ENCODE assay signal across 1 cellular context in genomic region chr6:152299336-152299735, GRCh38.
TF ChIP-seq lines count a peak whose summit lies in the region.

No MANE protein-coding gene starts in this region.

TF ChIP-seq in IMR-90, 13 proteins besides CTCF, POLR2A, EP300 and RAD21:
- TF ChIP-seq CHD1 (IDR thresholded peaks at IDR 0.05; ENCODE audit: low read depth, low read length) (no peak), BHLHE40 (IDR thresholded peaks at IDR 0.05; ENCODE audit: low read depth, low read length) (no peak), RFX5 (IDR thresholded peaks at IDR 0.05; ENCODE audit: low read depth, low read length) (no peak), MAFK (IDR thresholded peaks at IDR 0.05; ENCODE audit: low read depth, low read length) (no peak), USF2 (IDR thresholded peaks at IDR 0.05; ENCODE audit: low read depth, low read length) (no peak), CEBPB (IDR thresholded peaks at IDR 0.05; ENCODE audit: low read depth, low read length) (no peak), MAZ (IDR thresholded peaks at IDR 0.05; ENCODE audit: borderline replicate concordance, low read depth, low read length) (no peak), SMC3 (IDR thresholded peaks at IDR 0.05; ENCODE audit: low read depth, low read length) (no peak), MXI1 (IDR thresholded peaks at IDR 0.05; ENCODE audit: borderline replicate concordance, low read depth, low read length) (no peak), FOS (IDR thresholded peaks at IDR 0.05; ENCODE audit: low read depth, low read length) (no peak), RCOR1 (IDR thresholded peaks at IDR 0.05; ENCODE audit: insufficient replicate concordance, low read length) (no peak), NFE2L2 (IDR thresholded peaks at IDR 0.05; ENCODE audit: low read depth, low read length) (no peak)
- TF ChIP-seq, protein P1, sequence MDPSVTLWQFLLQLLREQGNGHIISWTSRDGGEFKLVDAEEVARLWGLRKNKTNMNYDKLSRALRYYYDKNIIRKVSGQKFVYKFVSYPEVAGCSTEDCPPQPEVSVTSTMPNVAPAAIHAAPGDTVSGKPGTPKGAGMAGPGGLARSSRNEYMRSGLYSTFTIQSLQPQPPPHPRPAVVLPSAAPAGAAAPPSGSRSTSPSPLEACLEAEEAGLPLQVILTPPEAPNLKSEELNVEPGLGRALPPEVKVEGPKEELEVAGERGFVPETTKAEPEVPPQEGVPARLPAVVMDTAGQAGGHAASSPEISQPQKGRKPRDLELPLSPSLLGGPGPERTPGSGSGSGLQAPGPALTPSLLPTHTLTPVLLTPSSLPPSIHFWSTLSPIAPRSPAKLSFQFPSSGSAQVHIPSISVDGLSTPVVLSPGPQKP (IDR thresholded peaks at IDR 0.05; ENCODE audit: borderline replicate concordance, low read depth, low read length): no peak
